In the genomic region with DNA sequence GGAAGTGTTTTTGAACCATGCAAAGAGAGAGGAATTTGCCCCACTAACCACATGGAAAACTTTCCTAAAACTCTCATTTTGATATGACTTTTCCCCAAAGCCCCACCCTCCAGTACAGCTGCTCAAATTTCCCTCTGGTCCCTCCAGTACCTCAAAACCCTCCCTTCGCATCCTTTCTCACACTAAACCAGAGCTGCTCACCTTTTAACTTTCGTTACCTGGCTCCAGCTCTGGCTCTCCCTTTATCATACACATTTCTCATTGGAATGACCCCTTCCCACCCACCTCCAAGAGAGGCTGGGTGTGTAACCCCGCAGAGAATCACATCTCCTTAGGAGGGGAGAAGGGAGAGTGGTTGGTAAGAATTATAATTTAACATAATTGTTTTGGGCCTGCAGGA, we compare ENCODE assay signal across 22 cellular contexts.
"Had no signal": no experiment of that assay in that cellular context is flagged by ENCODE, and none has a peak within 500 bp of the region (broad histone marks: within the 10 kb centered on the region; RNA-seq: fewer than 3 reads in every experiment).

No MANE protein-coding gene starts in this region.

- H3K27ac ChIP-seq: brain microvascular endothelial cell had no signal

- DNase-seq: activated CD4-positive, alpha-beta T cell treated with anti-CD3 and anti-CD28 coated beads for 48 hours; activated CD8-positive, alpha-beta T cell treated with anti-CD3 and anti-CD28 coated beads for 36 hours; activated T-cell treated with anti-CD3 and anti-CD28 coated beads, Interleukin-2, amount 50 U/mL, for 1 hour; adrenal gland; brain microvascular endothelial cell; caudate nucleus; dermis blood vessel endothelial cell; effector memory CD4-positive, alpha-beta T cell; foreskin melanocyte; hypothalamus; left ventricle myocardium inferior; posterior cingulate gyrus; sigmoid colon; stimulated activated CD4-positive, alpha-beta T cell treated with anti-CD3 and anti-CD28 coated beads, Interleukin-15, amount 100 ng/mL, for 24 hours; stomach; T-helper 17 cell had no signal

- H3K4me2 ChIP-seq: smooth muscle cell had no signal

- H3K4me1 Mint-ChIP-seq: nephron had no signal

- H3K36me3 ChIP-seq: adrenal gland, ascending aorta, brain microvascular endothelial cell, left ventricle myocardium inferior, sigmoid colon, stomach had no signal

- H3K9me3 ChIP-seq: adrenal gland, ascending aorta, sigmoid colon, stomach had no signal

- ATAC-seq: activated CD8-positive, alpha-beta T cell treated with anti-CD3 and anti-CD28 coated beads for 36 hours; activated naive CD4-positive, alpha-beta T cell treated with anti-CD3 and anti-CD28 coated beads, Interleukin-2, amount 50 U/mL, for 72 hours; stimulated activated memory B cell treated with anti-CD40 and anti-IgM and Interleukin-4, amounts not matched to agents 10 μg/mL and 1 μg/mL and 100 μg/mL, for 72 hours; T-helper 17 cell had no signal

- H3K27me3 Mint-ChIP-seq: stimulated activated memory B cell treated with anti-CD40 and anti-IgM and Interleukin-4, amounts not matched to agents 10 μg/mL and 1 μg/mL and 100 μg/mL, for 72 hours had no signal

- H3K4me3 Mint-ChIP-seq: activated CD8-positive, alpha-beta T cell treated with anti-CD3 and anti-CD28 coated beads for 36 hours; nephron; stimulated activated memory B cell treated with anti-CD40 and anti-IgM and Interleukin-4, amounts not matched to agents 10 μg/mL and 1 μg/mL and 100 μg/mL, for 72 hours; T-helper 17 cell; type B pancreatic cell had no signal

- H3K4me3 ChIP-seq: adrenal gland, ascending aorta, left ventricle myocardium inferior, sigmoid colon, smooth muscle cell, stomach had no signal

- H3K27ac Mint-ChIP-seq: activated CD8-positive, alpha-beta T cell treated with anti-CD3 and anti-CD28 coated beads for 36 hours; activated naive CD4-positive, alpha-beta T cell treated with anti-CD3 and anti-CD28 coated beads, Interleukin-2, amount 50 U/mL, for 72 hours; nephron; stimulated activated memory B cell treated with anti-CD40 and anti-IgM and Interleukin-4, amounts not matched to agents 10 μg/mL and 1 μg/mL and 100 μg/mL, for 72 hours; T-helper 17 cell had no signal

- H3K27me3 ChIP-seq: adrenal gland, ascending aorta, brain microvascular endothelial cell, sigmoid colon, stomach had no signal

- H3K36me3 Mint-ChIP-seq: activated naive CD4-positive, alpha-beta T cell treated with anti-CD3 and anti-CD28 coated beads, Interleukin-2, amount 50 U/mL, for 72 hours; stimulated activated memory B cell treated with anti-CD40 and anti-IgM and Interleukin-4, amounts not matched to agents 10 μg/mL and 1 μg/mL and 100 μg/mL, for 72 hours had no signal

- H3K9me3 Mint-ChIP-seq: activated CD8-positive, alpha-beta T cell treated with anti-CD3 and anti-CD28 coated beads for 36 hours; activated naive CD4-positive, alpha-beta T cell treated with anti-CD3 and anti-CD28 coated beads, Interleukin-2, amount 50 U/mL, for 72 hours; stimulated activated memory B cell treated with anti-CD40 and anti-IgM and Interleukin-4, amounts not matched to agents 10 μg/mL and 1 μg/mL and 100 μg/mL, for 72 hours had no signal
